ENCODE assay signal across 14 cellular contexts in the genomic region with DNA sequence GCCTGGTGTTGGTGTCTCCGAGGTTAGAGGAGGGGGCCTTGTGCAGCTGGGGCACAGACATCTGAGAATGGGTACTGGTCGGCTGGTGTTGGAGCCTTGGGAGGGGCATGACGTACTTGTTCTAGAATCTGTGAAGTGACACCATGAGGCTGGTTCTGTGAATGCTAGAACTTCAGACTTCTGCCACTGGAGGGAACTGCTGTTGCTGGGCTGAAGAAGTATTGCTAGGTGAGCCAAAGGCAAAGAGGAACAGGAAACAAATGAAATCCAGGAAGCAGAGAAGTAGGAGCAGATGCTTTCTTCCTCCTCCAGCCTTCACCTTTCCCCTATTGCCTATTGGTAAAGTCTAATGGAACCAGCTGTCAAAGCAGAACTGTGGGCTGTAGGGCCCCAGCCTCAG.
DNase-seq lines count a peak whose midpoint lies in the region; ATAC-seq, FAIRE-seq and TF ChIP-seq lines count a peak whose summit lies in the region.
"Had no signal": no experiment of that assay in that cellular context is flagged by ENCODE, and none has a peak within 500 bp of the region (broad histone marks: within the 10 kb centered on the region; RNA-seq: fewer than 3 reads in every experiment).

No MANE protein-coding gene starts in this region.

- ATAC-seq in A549 (peak in 1 of 2 experiments; percentile 67; a peak in 4 of 6 replicates), PC-3 (peak; percentile 46; the same call in 1 of the 2 replicates), esophagus mucosa (peak; percentile 51), HG03571 (IDR thresholded peaks at IDR 0.05; ENCODE audit: unreplicated experiment) (no peak)

- intact Hi-C loops in PC-3 (cut with micrococcal nuclease): loop anchor here (2.0 to 5.0 kb wide), 2 partner anchors 110 to 431 kb away; no protein-coding TSS in a partner anchor

- POLR2A ChIA-PET in A549 (lab: Yijun Ruan, JAX): no interaction called here
- POLR2A ChIA-PET in PC-3 (lab: Charles Lee; ENCODE audit: unreplicated experiment): no interaction called here

- no peaks in the 10 kb centered on the region for H3K79me2 ChIP-seq in PC-3 (ENCODE audit: low read length)

- no peak overlapping the region for H3K9ac ChIP-seq in PC-3 (ENCODE audit: low read length)
- H3K9ac ChIP-seq: BLaER1 had no signal

- H3K4me1 ChIP-seq in A549: no peaks in the 10 kb centered on the region
- H3K4me1 ChIP-seq in PC-3 (ENCODE audit: insufficient read depth, low read length): no peaks in the 10 kb centered on the region
- H3K4me1 ChIP-seq: BLaER1 had no signal

- CTCF ChIA-PET in A549 (lab: Yijun Ruan, JAX): interaction anchor here (1.4 kb wide), 1 partner anchor 10 kb away, joined by 4 read pairs; no protein-coding TSS in a partner anchor
- CTCF ChIA-PET in PC-3 (lab: Charles Lee): no interaction called here

- H3K9me2 ChIP-seq in PC-3 (replicated peaks; ENCODE audit: low read length): no peaks in the 10 kb centered on the region

- no peak overlapping the region for H3K4me2 ChIP-seq in A549
- no peak overlapping the region for H3K4me2 ChIP-seq in PC-3 (ENCODE audit: low read length)
- H3K4me2 ChIP-seq: BLaER1 had no signal

- no peak overlapping the region for H3K27ac ChIP-seq in A549
- no peak overlapping the region for H3K27ac ChIP-seq in PC-3 (ENCODE audit: low read length)
- H3K27ac ChIP-seq: BLaER1, SK-N-MC, skin epidermis had no signal

- 0 out of 5 replicates have a peak, but pooled peaks have one; percentile 13 to 14 for TF ChIP-seq RAD21 in A549 (conservative IDR thresholded peaks at IDR 0.05 in 1 of 2, IDR thresholded peaks at IDR 0.05 in 1 of 2)

- no peak for FAIRE-seq in A549 (lab: Jason Lieb, UNC)
- FAIRE-seq: GM19239 had no signal

- H2AFZ ChIP-seq in PC-3 (ENCODE audit: low read length): 0 out of 2 replicates have a peak overlapping the region, but pooled peaks have one; percentile 30

- no peak for TF ChIP-seq CTCF in A549 (IDR thresholded peaks at IDR 0.05)
- TF ChIP-seq CTCF in PC-3 (conservative IDR thresholded peaks at IDR 0.05; ENCODE audit: low read depth, low read length): peak; percentile 51

- H3K9me3 ChIP-seq in A549 (no peaks in the 10 kb centered on the region), PC-3 (ENCODE audit: low read length) (no peaks in the 10 kb centered on the region)
- H3K9me3 ChIP-seq: BLaER1 had no signal

- no peak for TF ChIP-seq POLR2A in A549 (IDR thresholded peaks at IDR 0.05; ENCODE audit: low read length)

- no peaks in the 10 kb centered on the region for H3K36me3 ChIP-seq in PC-3 (ENCODE audit: low read depth, low read length)
- H3K36me3 ChIP-seq: BLaER1 had no signal

- peak in 1 of 2 experiments; percentile 41 for DNase-seq in A549 (ENCODE audit: low read depth in 1 of 2, low spot score in 1 of 2)
- DNase-seq in H4 (ENCODE audit: low spot score): peak; percentile 51
- DNase-seq in PC-3: peak; percentile 40
- no peak for DNase-seq in NCI-H2171 (lab: John Stamatoyannopoulos, UW)
- no peak for DNase-seq in NCI-H1048 (lab: John Stamatoyannopoulos, UW)
- DNase-seq in EL: no peak
- DNase-seq: activated CD4-positive, alpha-beta T cell treated with anti-CD3 and anti-CD28 coated beads, Interleukin-2, amount 50 U/mL, for 48 hours; activated naive CD4-positive, alpha-beta T cell had no signal

- no peak for TF ChIP-seq EP300 in A549 (IDR thresholded peaks at IDR 0.05)

- H3K4me3 ChIP-seq in A549: no peak overlapping the region
- H3K4me3 ChIP-seq in PC-3 (ENCODE audit: low read length): no peak overlapping the region
- H3K4me3 ChIP-seq: BLaER1, SK-N-MC, skin epidermis had no signal

- no peaks in the 10 kb centered on the region for H3K27me3 ChIP-seq in PC-3 (ENCODE audit: low read length)
- H3K27me3 ChIP-seq: BLaER1 had no signal

- no TSS peak for BruUV-seq in PC-3 (replicated peaks; lab: Mats Ljungman, UMichigan)

- WGBS in A549 (ENCODE audit: missing lambda C conversion rate): 48% methylated on average over 3 of the region's 3 CpGs

- no peaks in the 10 kb centered on the region for H4K20me1 ChIP-seq in PC-3 (ENCODE audit: low read length)
- H4K20me1 ChIP-seq: BLaER1 had no signal

- no peaks in the 10 kb centered on the region for H3F3A ChIP-seq in PC-3 (ENCODE audit: low read length, unreplicated experiment)

TF ChIP-seq in A549, 52 proteins besides CTCF, POLR2A, EP300 and RAD21:
- TF ChIP-seq CHD4 (IDR thresholded peaks at IDR 0.05; ENCODE audit: borderline replicate concordance): no peak

Comparison
In these comparisons a context has a peak if more than half of its experiments do, and no peak if none do; other contexts are left out.
1. DNase-seq: peak in H4 (single experiment) and PC-3 (single experiment); none in NCI-H2171 (single experiment), NCI-H1048 (single experiment) and EL (single experiment).